Comparison of ENCODE assay signal across 2 cellular contexts in the genomic region with DNA sequence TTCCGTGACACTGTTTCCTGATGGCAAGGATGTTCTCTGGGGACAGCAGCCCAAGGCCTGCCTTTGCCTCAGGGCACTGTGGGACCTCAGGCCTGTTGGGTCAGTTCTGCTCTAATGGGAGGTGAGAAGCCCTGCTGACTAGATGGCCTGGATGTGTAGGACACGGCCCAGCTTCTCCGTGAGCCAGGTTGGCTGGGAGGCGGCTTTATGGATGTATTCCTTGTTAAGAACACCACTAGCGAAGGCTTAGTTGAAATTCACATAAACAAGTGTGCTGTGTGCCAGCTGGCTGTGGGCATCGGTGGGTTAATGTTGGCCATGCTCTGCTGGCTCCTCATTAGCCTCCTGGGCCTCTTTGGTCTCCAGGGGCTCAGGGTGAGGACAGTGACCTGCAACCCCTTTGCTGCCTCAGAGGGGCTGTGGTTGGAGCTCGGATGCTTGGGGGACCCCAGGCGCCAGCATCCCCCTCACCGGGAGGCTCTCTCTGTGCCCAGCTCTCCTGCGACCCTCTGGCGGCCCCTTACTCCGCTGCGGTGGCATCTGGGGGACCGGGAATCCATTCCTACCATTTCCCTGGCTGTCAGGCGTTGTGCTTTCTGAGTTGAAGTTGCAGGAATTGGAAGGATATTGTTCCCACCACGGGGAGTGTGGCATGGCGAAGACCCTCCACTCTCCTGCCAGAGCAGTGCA.
TF ChIP-seq lines count a peak whose summit lies in the region.

No MANE protein-coding gene starts in this region.

TF ChIP-seq in HCT116, 20 proteins besides CTCF, POLR2A, EP300 and RAD21:
- no peak for TF ChIP-seq CBX3 (IDR thresholded peaks at IDR 0.05; ENCODE audit: low read depth)
- TF ChIP-seq JUND (IDR thresholded peaks at IDR 0.05) = no peak
- TF ChIP-seq FOSL1 (IDR thresholded peaks at IDR 0.05; ENCODE audit: low read depth) = no peak
- no peak for TF ChIP-seq ZNF274 (IDR thresholded peaks at IDR 0.05; ENCODE audit: low read depth, low read length)
- no peak for TF ChIP-seq YY1 (IDR thresholded peaks at IDR 0.05; ENCODE audit: extremely low read depth, insufficient replicate concordance, low read depth, low read length)
- TF ChIP-seq EZH2phosphoT487 (IDR thresholded peaks at IDR 0.05; ENCODE audit: borderline replicate concordance) = no peak
- TF ChIP-seq, protein P1, sequence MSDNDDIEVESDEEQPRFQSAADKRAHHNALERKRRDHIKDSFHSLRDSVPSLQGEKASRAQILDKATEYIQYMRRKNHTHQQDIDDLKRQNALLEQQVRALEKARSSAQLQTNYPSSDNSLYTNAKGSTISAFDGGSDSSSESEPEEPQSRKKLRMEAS (IDR thresholded peaks at IDR 0.05) = no peak

TF ChIP-seq in H1, 55 proteins besides CTCF, POLR2A, EP300 and RAD21:
- TF ChIP-seq SAP30 (IDR thresholded peaks at IDR 0.05; ENCODE audit: insufficient read depth, insufficient replicate concordance, low read length) (no peak), SP1 (IDR thresholded peaks at IDR 0.05; ENCODE audit: low read depth, low read length) (no peak), RBBP5 (IDR thresholded peaks at IDR 0.05; ENCODE audit: borderline replicate concordance, low read depth, low read length) (no peak), KDM1A (IDR thresholded peaks at IDR 0.05; ENCODE audit: borderline replicate concordance, low read length) (no peak), EZH2 (IDR thresholded peaks at IDR 0.05; ENCODE audit: low read depth, low read length, severe bottlenecking) (no peak), NANOG (IDR thresholded peaks at IDR 0.05; ENCODE audit: insufficient read depth, low read depth, low read length, poor library complexity, severe bottlenecking) (no peak), CHD2 (IDR thresholded peaks at IDR 0.05; ENCODE audit: low read length) (no peak), SRF (IDR thresholded peaks at IDR 0.05; ENCODE audit: low read depth, low read length) (no peak), TAF7 (optimal IDR thresholded peaks at IDR 0.05; ENCODE audit: borderline replicate concordance, low read depth, low read length) (no peak)
- TF ChIP-seq, protein P1 (IDR thresholded peaks at IDR 0.05) = no peak
